In the genomic region with DNA sequence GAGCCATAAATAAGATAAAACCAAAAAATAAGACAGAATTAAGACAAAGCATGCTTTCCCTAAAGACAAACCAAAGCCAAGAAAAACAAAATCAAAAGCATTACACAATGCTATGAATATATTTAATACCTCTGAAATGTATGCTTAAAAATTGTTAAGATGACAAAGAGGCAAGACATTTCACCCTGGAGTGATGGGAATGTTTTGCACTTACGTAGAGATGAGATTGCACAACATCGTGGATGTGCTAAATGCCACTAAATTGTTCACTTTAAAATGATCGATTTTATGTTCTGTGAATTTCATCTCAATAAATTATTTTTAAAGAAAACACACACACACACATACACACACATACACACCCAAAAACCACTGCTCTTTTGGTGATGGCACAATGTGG, we compare ENCODE assay signal across 10 cellular contexts.
DNase-seq lines count a peak whose midpoint lies in the region; ATAC-seq and TF ChIP-seq lines count a peak whose summit lies in the region.
"Had no signal": no experiment of that assay in that cellular context is flagged by ENCODE, and none has a peak within 500 bp of the region (broad histone marks: within the 10 kb centered on the region; RNA-seq: fewer than 3 reads in every experiment).

No MANE protein-coding gene starts in this region.

- no peaks in the 10 kb centered on the region for H3K79me2 ChIP-seq in smooth muscle cell (ENCODE audit: low read depth)

- no peak overlapping the region for H3K9ac ChIP-seq in smooth muscle cell (ENCODE audit: low read depth)
- H3K9ac ChIP-seq: BLaER1 had no signal

- TF ChIP-seq CTCF in brain microvascular endothelial cell (IDR thresholded peaks at IDR 0.05; ENCODE audit: low read depth, low read length, missing control alignments) (no peak), fibroblast of mammary gland (conservative IDR thresholded peaks at IDR 0.05; ENCODE audit: control insufficient read depth, insufficient read depth, low read depth, low read length) (no peak), smooth muscle cell (IDR thresholded peaks at IDR 0.05; ENCODE audit: borderline replicate concordance, insufficient read depth, poor library complexity, severe bottlenecking) (no peak), body of pancreas (IDR thresholded peaks at IDR 0.05) (no peak)

- no peak overlapping the region for H3K4me2 ChIP-seq in smooth muscle cell
- H3K4me2 ChIP-seq: BLaER1 had no signal

- intact Hi-C loops in body of pancreas (cut with DNase I): no loop called here

- H3F3A ChIP-seq in smooth muscle cell (ENCODE audit: low read depth): no peaks in the 10 kb centered on the region

- H3K36me3 ChIP-seq in brain microvascular endothelial cell (replicated peaks): no peaks in the 10 kb centered on the region
- no peaks in the 10 kb centered on the region for H3K36me3 ChIP-seq in smooth muscle cell (ENCODE audit: low read depth)
- no peaks in the 10 kb centered on the region for H3K36me3 ChIP-seq in body of pancreas (replicated peaks in 1 of 2; ENCODE audit: insufficient read depth in 1 of 2, low read depth in 2 of 2)
- H3K36me3 ChIP-seq: BLaER1 had no signal

- no peak overlapping the region for H2AFZ ChIP-seq in smooth muscle cell (ENCODE audit: low read depth)

- H4K20me1 ChIP-seq in smooth muscle cell (ENCODE audit: low read depth): no peaks in the 10 kb centered on the region
- H4K20me1 ChIP-seq: BLaER1 had no signal

- ATAC-seq in body of pancreas: no peak
- ATAC-seq in GM21737 (IDR thresholded peaks at IDR 0.05; ENCODE audit: unreplicated experiment): no peak

- H3K4me3 ChIP-seq in brain microvascular endothelial cell (ENCODE audit: low read depth, low read length) (no peak overlapping the region), fibroblast of mammary gland (ENCODE audit: control insufficient read depth, low read depth, low read length) (no peak overlapping the region), smooth muscle cell (no peak overlapping the region), body of pancreas (no peak overlapping the region)
- H3K4me3 ChIP-seq: BLaER1 had no signal

- WGBS in smooth muscle cell (ENCODE audit: low lambda C conversion rate): 85% methylated on average over 3 of the region's 3 CpGs
- 70 to 76% methylated on average over 3 of the region's 3 CpGs for WGBS in body of pancreas, 2 donors

- H3K9me3 ChIP-seq in smooth muscle cell (replicated peaks; ENCODE audit: low read depth): no peaks in the 10 kb centered on the region
- H3K9me3 ChIP-seq in body of pancreas: no peaks in the 10 kb centered on the region
- H3K9me3 ChIP-seq: BLaER1 had no signal

- in situ Hi-C loops in brain microvascular endothelial cell (cut with HindIII; ENCODE audit: low pct_ligation_motif_present, low sequenced_read_pairs): no loop called here

- no peak overlapping the region for H3K27ac ChIP-seq in brain microvascular endothelial cell
- H3K27ac ChIP-seq in smooth muscle cell (ENCODE audit: low read depth): no peak overlapping the region
- no peak overlapping the region for H3K27ac ChIP-seq in body of pancreas
- H3K27ac ChIP-seq: BLaER1 had no signal

- no peaks in the 10 kb centered on the region for H3K4me1 ChIP-seq in smooth muscle cell (ENCODE audit: low read depth)
- no peaks in the 10 kb centered on the region for H3K4me1 ChIP-seq in body of pancreas
- H3K4me1 ChIP-seq: BLaER1 had no signal

- DNase-seq in NCI-H460 (ENCODE audit: extremely low read depth, low read depth): peak; percentile 61
- peak; percentile 3 for DNase-seq in brain microvascular endothelial cell
- peak; percentile 26 for DNase-seq in fibroblast of mammary gland (ENCODE audit: low read depth)
- no peak for DNase-seq in smooth muscle cell (lab: John Stamatoyannopoulos, UW; ENCODE audit: unreplicated experiment)
- no peak for DNase-seq in body of pancreas
- DNase-seq: Calu3, DMS 273 treated with DMSO at 0.1 percent for 48 hours, H7 had no signal

- TF ChIP-seq POLR2A in body of pancreas (IDR thresholded peaks at IDR 0.05): no peak

- no peaks in the 10 kb centered on the region for H3K27me3 ChIP-seq in brain microvascular endothelial cell (replicated peaks)
- no peaks in the 10 kb centered on the region for H3K27me3 ChIP-seq in smooth muscle cell (ENCODE audit: low read depth)
- no peaks in the 10 kb centered on the region for H3K27me3 ChIP-seq in body of pancreas
- H3K27me3 ChIP-seq: BLaER1 had no signal

Comparison
In these comparisons a context has a peak if more than half of its experiments do, and no peak if none do; other contexts are left out.
1. DNase-seq: peak in NCI-H460 (single experiment), brain microvascular endothelial cell (single experiment) and fibroblast of mammary gland (single experiment); none in smooth muscle cell (single experiment) and body of pancreas (0 of 4).